17 cellular contexts compared by ENCODE assay signal in the genomic region with DNA sequence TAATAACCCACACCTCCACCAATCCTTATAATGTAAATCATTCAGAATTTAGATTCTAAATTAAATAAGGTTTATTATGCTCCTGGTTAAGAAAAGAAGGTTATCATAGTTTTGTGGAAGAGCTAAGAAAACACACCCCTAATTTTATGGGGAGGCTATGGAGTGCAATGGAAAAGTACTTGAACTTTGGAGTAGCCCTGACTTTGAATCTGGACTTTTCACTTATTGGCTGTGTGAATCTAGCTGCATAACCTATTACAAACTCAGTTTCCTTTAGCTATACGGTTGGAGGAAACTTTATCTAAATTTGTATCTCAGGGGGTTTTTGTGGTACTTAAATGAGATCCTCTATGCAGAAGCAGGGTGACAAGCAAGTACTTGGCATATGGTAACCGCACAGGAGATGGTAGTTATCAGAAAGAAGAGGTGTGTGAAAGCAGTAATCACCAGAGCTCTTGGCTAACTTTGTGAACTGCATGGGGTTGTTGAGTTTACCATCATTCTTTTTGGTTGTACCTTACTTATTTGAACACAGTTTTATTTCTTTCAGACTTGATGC.
DNase-seq lines count a peak whose midpoint lies in the region; ATAC-seq, FAIRE-seq and TF ChIP-seq lines count a peak whose summit lies in the region.
"Had no signal": no experiment of that assay in that cellular context is flagged by ENCODE, and none has a peak within 500 bp of the region (broad histone marks: within the 10 kb centered on the region; RNA-seq: fewer than 3 reads in every experiment).

No MANE protein-coding gene starts in this region.

- ATAC-seq in HepG2: no peak
- ATAC-seq: CD8-positive, alpha-beta T cell; GM12878 had no signal

- H2AFZ ChIP-seq in HepG2 (ENCODE audit: low read length): no peak overlapping the region
- H2AFZ ChIP-seq in astrocyte (ENCODE audit: low read depth, low read length): no peak overlapping the region
- H2AFZ ChIP-seq: GM23248 had no signal

- no peak overlapping the region for H3K4me2 ChIP-seq in HepG2 (ENCODE audit: low read depth, low read length)
- H3K4me2 ChIP-seq in astrocyte (ENCODE audit: low read length): no peak overlapping the region

- H3K4me1 ChIP-seq in liver (ENCODE audit: control insufficient read depth in 4 of 4, insufficient read depth in 4 of 4, low read length in 3 of 4) (peaks cover 0 to 17% (median 3%) of the 10 kb centered on the region in 4 donors), HepG2 (ENCODE audit: insufficient read depth, low read length) (no peaks in the 10 kb centered on the region), astrocyte (ENCODE audit: insufficient read depth, low read length) (no peaks in the 10 kb centered on the region), small intestine (ENCODE audit: control insufficient read depth in 2 of 2, insufficient read depth in 1 of 2, low read depth in 1 of 2, low read length in 1 of 2) (peaks cover 0 to 2% of the 10 kb centered on the region in 2 donors), ascending aorta (no peaks in the 10 kb centered on the region), stomach (no peaks in the 10 kb centered on the region)

- POLR2A ChIA-PET in HepG2 (lab: Yijun Ruan, JAX): no interaction called here

- H3K36me3 ChIP-seq in liver (ENCODE audit: control insufficient read depth in 4 of 4, insufficient read depth in 3 of 4, low read depth in 1 of 4, low read length in 3 of 4) (no peaks in the 10 kb centered on the region), HepG2 (replicated peaks in 1 of 2; ENCODE audit: control insufficient read depth in 1 of 2, insufficient read depth in 2 of 2, low read length in 2 of 2) (no peaks in the 10 kb centered on the region), astrocyte (ENCODE audit: insufficient read depth, low read length) (no peaks in the 10 kb centered on the region), small intestine (ENCODE audit: control insufficient read depth in 2 of 2, insufficient read depth in 2 of 2, low read length in 2 of 2) (no peaks in the 10 kb centered on the region), ascending aorta (no peaks in the 10 kb centered on the region), stomach (no peaks in the 10 kb centered on the region)
- H3K36me3 ChIP-seq: BLaER1 treated with 17β-estradiol and CSF1 and Interleukin-3, amounts not matched to agents 10 nM and 100 nM; HAP-1 had no signal

- in situ Hi-C loops in HepG2 (cut with HindIII; ENCODE audit: extremely low pct_ligation_motif_present, low pct_unique_long_range_greater_than_20kb): no loop called here

- H3K4me3 ChIP-seq in liver (ENCODE audit: low read depth in 1 of 3, low read length in 3 of 3) (no peak overlapping the region), HepG2 (replicated peaks in 1 of 3; ENCODE audit: insufficient read depth in 1 of 3, low read depth in 2 of 3, low read length in 3 of 3) (no peak overlapping the region), astrocyte (ENCODE audit: insufficient read depth, low read depth, low read length) (no peak overlapping the region), small intestine (ENCODE audit: low read depth in 1 of 2, low read length in 2 of 2) (no peak overlapping the region), ascending aorta (no peak overlapping the region), stomach (no peak overlapping the region)
- H3K4me3 ChIP-seq: BLaER1 treated with 17β-estradiol and CSF1 and Interleukin-3, amounts not matched to agents 10 nM and 100 nM; GM12878; GM23248; HAP-1 had no signal

- H3K9me3 ChIP-seq in liver (ENCODE audit: control insufficient read depth in 4 of 4, low read length in 3 of 4): no peaks in the 10 kb centered on the region
- H3K9me3 ChIP-seq in HepG2 (ENCODE audit: low read length): no peaks in the 10 kb centered on the region
- H3K9me3 ChIP-seq in astrocyte (ENCODE audit: insufficient read depth, low read depth, low read length): no peaks in the 10 kb centered on the region
- no peaks in the 10 kb centered on the region for H3K9me3 ChIP-seq in small intestine (ENCODE audit: control insufficient read depth, low read depth)
- no peaks in the 10 kb centered on the region for H3K9me3 ChIP-seq in ascending aorta
- no peaks in the 10 kb centered on the region for H3K9me3 ChIP-seq in stomach
- H3K9me3 ChIP-seq: HAP-1 had no signal

- H3K4me3 Mint-ChIP-seq in astrocyte (ENCODE audit: unreplicated experiment): no peak overlapping the region
- H3K4me3 Mint-ChIP-seq: B cell; CD8-positive, alpha-beta T cell; IgD-negative memory B cell had no signal

- no peaks in the 10 kb centered on the region for H4K20me1 ChIP-seq in HepG2 (ENCODE audit: insufficient read depth, low read length)
- no peaks in the 10 kb centered on the region for H4K20me1 ChIP-seq in astrocyte (ENCODE audit: insufficient read depth, low read length)
- H4K20me1 ChIP-seq: BLaER1 treated with 17β-estradiol and CSF1 and Interleukin-3, amounts not matched to agents 10 nM and 100 nM had no signal

- intact Hi-C loops in HepG2 (cut with micrococcal nuclease; ENCODE audit: unreplicated experiment) (loop anchor here (2.0 kb wide), 1 partner anchor 39 kb away; no protein-coding TSS in a partner anchor), ascending aorta (cut with DNase I) (no loop called here), stomach (cut with DNase I; ENCODE audit: low total_unique reads) (no loop called here)

- TF ChIP-seq CTCF in liver (IDR thresholded peaks at IDR 0.05; ENCODE audit: low read depth, low read length, missing input control) (no peak), HepG2 (CRISPR knock-in tag; IDR thresholded peaks at IDR 0.05) (no peak), astrocyte (IDR thresholded peaks at IDR 0.05; ENCODE audit: insufficient read depth, low read depth, low read length) (no peak), ascending aorta (IDR thresholded peaks at IDR 0.05) (no peak), stomach (IDR thresholded peaks at IDR 0.05) (no peak)

- TF ChIP-seq EP300 in HepG2 (IDR thresholded peaks at IDR 0.05; ENCODE audit: low read depth in 2 of 2, low read length in 2 of 2): no peak
- no peak for TF ChIP-seq EP300 in HepG2 (CRISPR knock-in tag; IDR thresholded peaks at IDR 0.05; ENCODE audit: borderline replicate concordance)
- no peak for TF ChIP-seq EP300 in stomach (IDR thresholded peaks at IDR 0.05)

- peaks cover 21% of the 10 kb centered on the region for H3K36me3 Mint-ChIP-seq in astrocyte (ENCODE audit: low read depth, unreplicated experiment)
- H3K36me3 Mint-ChIP-seq: CD8-positive, alpha-beta T cell had no signal

- 64% methylated on average over 2 of the region's 2 CpGs for WGBS in liver
- WGBS in HepG2 (ENCODE audit: low lambda C conversion rate): 40% methylated on average over 2 of the region's 2 CpGs
- WGBS in small intestine, 3 donors: 28 to 52% (median 45%) methylated on average over 2 of the region's 2 CpGs
- WGBS in stomach, 5 donors: 66 to 70% (median 67%) methylated on average over 2 of the region's 2 CpGs

- CTCF ChIA-PET in HepG2 (lab: Yijun Ruan, JAX; ENCODE audit: low intra/inter-chr PET ratio, low total read pairs): no interaction called here

- peaks cover 1% of the 10 kb centered on the region for H3K4me1 Mint-ChIP-seq in astrocyte (ENCODE audit: low read depth, unreplicated experiment)
- H3K4me1 Mint-ChIP-seq: B cell, IgD-negative memory B cell had no signal

- H3K27me3 ChIP-seq in liver (ENCODE audit: control insufficient read depth in 4 of 4, insufficient read depth in 4 of 4, low read length in 3 of 4): no peaks in the 10 kb centered on the region
- H3K27me3 ChIP-seq in HepG2 (ENCODE audit: control insufficient read depth in 1 of 2, insufficient read depth in 2 of 2, low read length in 2 of 2): peaks cover 0 to under 1% of the 10 kb centered on the region in 2 experiments; a peak in 1 of 5 replicates
- no peaks in the 10 kb centered on the region for H3K27me3 ChIP-seq in astrocyte (ENCODE audit: insufficient read depth, low read length)
- no peaks in the 10 kb centered on the region for H3K27me3 ChIP-seq in small intestine (ENCODE audit: control insufficient read depth in 2 of 2, insufficient read depth in 2 of 2, low read length in 2 of 2)
- H3K27me3 ChIP-seq in ascending aorta: no peaks in the 10 kb centered on the region
- no peaks in the 10 kb centered on the region for H3K27me3 ChIP-seq in stomach
- H3K27me3 ChIP-seq: BLaER1 treated with 17β-estradiol and CSF1 and Interleukin-3, amounts not matched to agents 10 nM and 100 nM had no signal

- BruUV-seq in HepG2 (replicated peaks; lab: Mats Ljungman, UMichigan): no TSS peak

- TF ChIP-seq RAD21 in liver (IDR thresholded peaks at IDR 0.05) (no peak), HepG2 (CRISPR knock-in tag; IDR thresholded peaks at IDR 0.05) (no peak)

- FAIRE-seq in HepG2 (lab: Jason Lieb, UNC) (no peak), astrocyte (lab: Jason Lieb, UNC) (peak; percentile 55), small intestine (lab: Jason Lieb, UNC) (no peak)
- FAIRE-seq: GM12878, HTR-8/SVneo had no signal

- H3K27ac Mint-ChIP-seq in astrocyte (ENCODE audit: unreplicated experiment): no peak overlapping the region
- H3K27ac Mint-ChIP-seq: B cell; CD8-positive, alpha-beta T cell; IgD-negative memory B cell had no signal

- H3K27me3 Mint-ChIP-seq in astrocyte (ENCODE audit: low read depth, unreplicated experiment): no peaks in the 10 kb centered on the region

- H3K9ac ChIP-seq in liver (ENCODE audit: low read depth in 1 of 2, low read length in 2 of 2) (no peak overlapping the region), HepG2 (ENCODE audit: insufficient read depth, low read depth, low read length) (no peak overlapping the region), astrocyte (ENCODE audit: low read length) (no peak overlapping the region)
- H3K9ac ChIP-seq: BLaER1 treated with 17β-estradiol and CSF1 and Interleukin-3, amounts not matched to agents 10 nM and 100 nM; GM23248 had no signal

- no peak for TF ChIP-seq POLR2A in HepG2 (IDR thresholded peaks at IDR 0.05; ENCODE audit: insufficient read depth in 1 of 2, low read depth in 2 of 2, low read length in 2 of 2)
- no peak for TF ChIP-seq POLR2A in stomach (IDR thresholded peaks at IDR 0.05)

- peaks cover 3% of the 10 kb centered on the region for H3K9me3 Mint-ChIP-seq in astrocyte (ENCODE audit: unreplicated experiment)
- H3K9me3 Mint-ChIP-seq: CD8-positive, alpha-beta T cell; IgD-negative memory B cell had no signal

- no peak for DNase-seq in HepG2 (ENCODE audit: low spot score)
- DNase-seq in astrocyte (ENCODE audit: low read depth): no peak
- peak; percentile 76 for DNase-seq in small intestine
- no peak for DNase-seq in ascending aorta (ENCODE audit: low spot score in 2 of 2)
- DNase-seq in stomach: no peak
- DNase-seq: Calu3; CD8-positive, alpha-beta T cell; DMS79 treated with DMSO at 0.1 percent for 48 hours; GF-D8; GM23248 had no signal

- no peaks in the 10 kb centered on the region for H3K79me2 ChIP-seq in HepG2 (ENCODE audit: insufficient read depth, low read length)
- no peaks in the 10 kb centered on the region for H3K79me2 ChIP-seq in astrocyte (ENCODE audit: insufficient read depth, low read length)

- H3K27ac ChIP-seq in liver (ENCODE audit: low read depth in 1 of 2, low read length in 2 of 2) (peak overlapping the region in 1 of 2 donors; percentile 6), HepG2 (ENCODE audit: extremely low read length, insufficient read depth, low read length) (no peak overlapping the region), astrocyte (ENCODE audit: low read depth, low read length) (no peak overlapping the region), small intestine (ENCODE audit: low read depth in 1 of 2, low read length in 1 of 2) (no peak overlapping the region), ascending aorta (no peak overlapping the region), stomach (no peak overlapping the region)
- H3K27ac ChIP-seq: BLaER1 treated with 17β-estradiol and CSF1 and Interleukin-3, amounts not matched to agents 10 nM and 100 nM; GM23248 had no signal
